Comparison of ENCODE assay signal across 1 cellular context in genomic region chr11:75429902-75430691, GRCh38.
TF ChIP-seq lines count a peak whose summit lies in the region.

No MANE protein-coding gene starts in this region.

TF ChIP-seq in WTC11, 78 proteins besides CTCF, POLR2A, EP300 and RAD21 (continued from another document):
- TF ChIP-seq NFE2L1 (CRISPR knock-in tag; IDR thresholded peaks at IDR 0.05): peak; percentile 99
- TF ChIP-seq NFATC4 (CRISPR knock-in tag; IDR thresholded peaks at IDR 0.05): no peak
- TF ChIP-seq CBFB (CRISPR knock-in tag; IDR thresholded peaks at IDR 0.05; ENCODE audit: low read depth): peak; percentile 99
- TF ChIP-seq PRRX2 (CRISPR knock-in tag; IDR thresholded peaks at IDR 0.05): no peak; the same call in 1 of the 2 replicates
- TF ChIP-seq, protein P1, sequence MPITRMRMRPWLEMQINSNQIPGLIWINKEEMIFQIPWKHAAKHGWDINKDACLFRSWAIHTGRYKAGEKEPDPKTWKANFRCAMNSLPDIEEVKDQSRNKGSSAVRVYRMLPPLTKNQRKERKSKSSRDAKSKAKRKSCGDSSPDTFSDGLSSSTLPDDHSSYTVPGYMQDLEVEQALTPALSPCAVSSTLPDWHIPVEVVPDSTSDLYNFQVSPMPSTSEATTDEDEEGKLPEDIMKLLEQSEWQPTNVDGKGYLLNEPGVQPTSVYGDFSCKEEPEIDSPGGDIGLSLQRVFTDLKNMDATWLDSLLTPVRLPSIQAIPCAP (CRISPR knock-in tag; IDR thresholded peaks at IDR 0.05): peak; percentile 100
- TF ChIP-seq ESRRA (CRISPR knock-in tag; IDR thresholded peaks at IDR 0.05; ENCODE audit: borderline replicate concordance): peak; percentile 99
- TF ChIP-seq FOXJ3 (CRISPR knock-in tag; IDR thresholded peaks at IDR 0.05; ENCODE audit: borderline replicate concordance): no peak
- TF ChIP-seq ATF2 (CRISPR knock-in tag; IDR thresholded peaks at IDR 0.05; ENCODE audit: borderline replicate concordance, low read depth): no peak; the same call in 1 of the 2 replicates
- no peak for TF ChIP-seq GRHL2 (CRISPR knock-in tag; IDR thresholded peaks at IDR 0.05; ENCODE audit: insufficient replicate concordance, severe bottlenecking)
- TF ChIP-seq TEAD4 (CRISPR knock-in tag; IDR thresholded peaks at IDR 0.05): peak; percentile 98; the same call in 1 of the 2 replicates
- TF ChIP-seq ATF3 (CRISPR knock-in tag; conservative IDR thresholded peaks at IDR 0.05): peak; percentile 89
- TF ChIP-seq E2F4 (CRISPR knock-in tag; IDR thresholded peaks at IDR 0.05; ENCODE audit: borderline replicate concordance, low read depth): peak; percentile 97
- TF ChIP-seq, protein P2, sequence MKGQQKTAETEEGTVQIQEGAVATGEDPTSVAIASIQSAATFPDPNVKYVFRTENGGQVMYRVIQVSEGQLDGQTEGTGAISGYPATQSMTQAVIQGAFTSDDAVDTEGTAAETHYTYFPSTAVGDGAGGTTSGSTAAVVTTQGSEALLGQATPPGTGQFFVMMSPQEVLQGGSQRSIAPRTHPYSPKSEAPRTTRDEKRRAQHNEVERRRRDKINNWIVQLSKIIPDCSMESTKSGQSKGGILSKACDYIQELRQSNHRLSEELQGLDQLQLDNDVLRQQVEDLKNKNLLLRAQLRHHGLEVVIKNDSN (CRISPR knock-in tag; IDR thresholded peaks at IDR 0.05): peak; percentile 86
- TF ChIP-seq ZBTB43 (CRISPR knock-in tag; IDR thresholded peaks at IDR 0.05): peak; percentile 99; the same call in 1 of the 2 replicates
- peak; percentile 79 for TF ChIP-seq NFYB (CRISPR knock-in tag; conservative IDR thresholded peaks at IDR 0.05; ENCODE audit: low read depth)
- peak; percentile 94; the same call in 1 of the 2 replicates for TF ChIP-seq ZNF121 (CRISPR knock-in tag; IDR thresholded peaks at IDR 0.05)
- TF ChIP-seq ZNF423 (CRISPR knock-in tag; IDR thresholded peaks at IDR 0.05): no peak
- TF ChIP-seq RORB (CRISPR knock-in tag; IDR thresholded peaks at IDR 0.05): no peak
- peak; percentile 100 for TF ChIP-seq KAT7 (CRISPR knock-in tag; IDR thresholded peaks at IDR 0.05; ENCODE audit: borderline replicate concordance)
- no peak for TF ChIP-seq SOX15 (CRISPR knock-in tag; IDR thresholded peaks at IDR 0.05)
- TF ChIP-seq JAZF1 (CRISPR knock-in tag; IDR thresholded peaks at IDR 0.05): no peak
- TF ChIP-seq, protein P3, sequence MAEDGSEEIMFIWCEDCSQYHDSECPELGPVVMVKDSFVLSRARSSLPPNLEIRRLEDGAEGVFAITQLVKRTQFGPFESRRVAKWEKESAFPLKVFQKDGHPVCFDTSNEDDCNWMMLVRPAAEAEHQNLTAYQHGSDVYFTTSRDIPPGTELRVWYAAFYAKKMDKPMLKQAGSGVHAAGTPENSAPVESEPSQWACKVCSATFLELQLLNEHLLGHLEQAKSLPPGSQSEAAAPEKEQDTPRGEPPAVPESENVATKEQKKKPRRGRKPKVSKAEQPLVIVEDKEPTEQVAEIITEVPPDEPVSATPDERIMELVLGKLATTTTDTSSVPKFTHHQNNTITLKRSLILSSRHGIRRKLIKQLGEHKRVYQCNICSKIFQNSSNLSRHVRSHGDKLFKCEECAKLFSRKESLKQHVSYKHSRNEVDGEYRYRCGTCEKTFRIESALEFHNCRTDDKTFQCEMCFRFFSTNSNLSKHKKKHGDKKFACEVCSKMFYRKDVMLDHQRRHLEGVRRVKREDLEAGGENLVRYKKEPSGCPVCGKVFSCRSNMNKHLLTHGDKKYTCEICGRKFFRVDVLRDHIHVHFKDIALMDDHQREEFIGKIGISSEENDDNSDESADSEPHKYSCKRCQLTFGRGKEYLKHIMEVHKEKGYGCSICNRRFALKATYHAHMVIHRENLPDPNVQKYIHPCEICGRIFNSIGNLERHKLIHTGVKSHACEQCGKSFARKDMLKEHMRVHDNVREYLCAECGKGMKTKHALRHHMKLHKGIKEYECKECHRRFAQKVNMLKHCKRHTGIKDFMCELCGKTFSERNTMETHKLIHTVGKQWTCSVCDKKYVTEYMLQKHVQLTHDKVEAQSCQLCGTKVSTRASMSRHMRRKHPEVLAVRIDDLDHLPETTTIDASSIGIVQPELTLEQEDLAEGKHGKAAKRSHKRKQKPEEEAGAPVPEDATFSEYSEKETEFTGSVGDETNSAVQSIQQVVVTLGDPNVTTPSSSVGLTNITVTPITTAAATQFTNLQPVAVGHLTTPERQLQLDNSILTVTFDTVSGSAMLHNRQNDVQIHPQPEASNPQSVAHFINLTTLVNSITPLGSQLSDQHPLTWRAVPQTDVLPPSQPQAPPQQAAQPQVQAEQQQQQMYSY (CRISPR knock-in tag; IDR thresholded peaks at IDR 0.05): peak; percentile 89
- peak; percentile 97; the same call in 1 of the 2 replicates for TF ChIP-seq MYBL2 (CRISPR knock-in tag; IDR thresholded peaks at IDR 0.05)
- TF ChIP-seq ZNF138 (CRISPR knock-in tag; conservative IDR thresholded peaks at IDR 0.05): peak; percentile 98
- TF ChIP-seq USF2 (CRISPR knock-in tag; IDR thresholded peaks at IDR 0.05): peak; percentile 74
- no peak; the same call in 1 of the 2 replicates for TF ChIP-seq ZNF281 (CRISPR knock-in tag; IDR thresholded peaks at IDR 0.05)
- no peak for TF ChIP-seq ERG (CRISPR knock-in tag; IDR thresholded peaks at IDR 0.05)
- TF ChIP-seq ZNF416 (CRISPR knock-in tag; IDR thresholded peaks at IDR 0.05): no peak
- peak; percentile 88; the same call in 1 of the 2 replicates for TF ChIP-seq ZNF317 (CRISPR knock-in tag; IDR thresholded peaks at IDR 0.05; ENCODE audit: borderline replicate concordance, low read depth)
TF ChIP-seq in WTC11: peak in this region for 48.
